20 cellular contexts compared by ENCODE assay signal in genomic region chr5:54540286-54540685, GRCh38. TPM values are rescaled to one million over a fixed set of nuclear protein-coding genes. Genes with fewer than 3 reads are reported as not detected.
DNase-seq lines count a peak whose midpoint lies in the region; ATAC-seq, FAIRE-seq and TF ChIP-seq lines count a peak whose summit lies in the region.
"Had no signal": no experiment of that assay in that cellular context is flagged by ENCODE, and none has a peak within 500 bp of the region (broad histone marks: within the 10 kb centered on the region; RNA-seq: fewer than 3 reads in every experiment).

No MANE protein-coding gene starts in this region.

- no peak for ATAC-seq in A549
- ATAC-seq in central memory CD8-positive, alpha-beta T cell (replicated peaks; ENCODE audit: extremely low read depth, poor library complexity, severe bottlenecking) = no peak
- no peak for ATAC-seq in HG02973 (IDR thresholded peaks at IDR 0.05; ENCODE audit: unreplicated experiment)
- ATAC-seq in HG03280 (IDR thresholded peaks at IDR 0.05; ENCODE audit: unreplicated experiment) = no peak
- ATAC-seq: CD8-positive, alpha-beta T cell had no signal

- H3K23ac ChIP-seq in trophoblast cell (ENCODE audit: low read length) = no peak overlapping the region

- H3K4me3 ChIP-seq in A549 (no peak overlapping the region), Karpas-422 (ENCODE audit: low read length) (no peak overlapping the region), trophoblast cell (ENCODE audit: low read depth, low read length) (no peak overlapping the region)
- H3K4me3 ChIP-seq: BLaER1, GM23248 had no signal

- H3K18ac ChIP-seq in trophoblast cell (ENCODE audit: low read length) = no peak overlapping the region

- no peaks in the 10 kb centered on the region; the same call in 2 of the 3 replicates for H3K4me1 ChIP-seq in A549
- H3K4me1 ChIP-seq in Karpas-422 (ENCODE audit: low read length) = no peaks in the 10 kb centered on the region
- H3K4me1 ChIP-seq in trophoblast cell (ENCODE audit: control insufficient read depth in 1 of 2, insufficient read depth in 2 of 2, low read length in 2 of 2) = peaks cover 0 to 2% of the 10 kb centered on the region in 2 experiments
- H3K4me1 ChIP-seq: BLaER1, Caco-2 had no signal

- peak overlapping the region; percentile 76 for H3K4ac ChIP-seq in trophoblast cell (ENCODE audit: low read depth, low read length)

- no peak overlapping the region for H2BK120ac ChIP-seq in trophoblast cell (ENCODE audit: insufficient read depth, low read length, poor library complexity)

- CTCF ChIA-PET in A549 (lab: Yijun Ruan, JAX) = interaction anchor here (6.1 kb wide), 1 partner anchor 23 kb away, joined by 25 read pairs; the partner anchor contains the start of gene SNX18

- H4K91ac ChIP-seq in trophoblast cell (ENCODE audit: low read depth, low read length) = no peak overlapping the region

- H4K12ac ChIP-seq in trophoblast cell (ENCODE audit: low read depth, low read length) = no peak overlapping the region

- H3K27me3 ChIP-seq in Karpas-422 (ENCODE audit: low read length) = no peaks in the 10 kb centered on the region
- H3K27me3 ChIP-seq in trophoblast cell (ENCODE audit: insufficient read depth, low read length) = no peaks in the 10 kb centered on the region
- H3K27me3 ChIP-seq: BLaER1 had no signal

- H3K4me2 ChIP-seq in A549 = no peak overlapping the region
- H3K4me2 ChIP-seq in Karpas-422 (ENCODE audit: low read depth, low read length, poor library complexity, severe bottlenecking) = no peak overlapping the region
- H3K4me2 ChIP-seq in trophoblast cell (ENCODE audit: low read length) = no peak overlapping the region
- H3K4me2 ChIP-seq: BLaER1 had no signal

- no peak overlapping the region for H2BK5ac ChIP-seq in trophoblast cell (ENCODE audit: low read depth, low read length, poor library complexity)

- H2AFZ ChIP-seq in Karpas-422 (ENCODE audit: low read length) = no peak overlapping the region
- H2AFZ ChIP-seq in trophoblast cell (ENCODE audit: insufficient read depth, low read length, poor library complexity) = no peak overlapping the region
- H2AFZ ChIP-seq: GM23248 had no signal

- H3K4me1 Mint-ChIP-seq in central memory CD8-positive, alpha-beta T cell = peaks cover 72% of the 10 kb centered on the region

- H3K27ac ChIP-seq in A549 (no peak overlapping the region), Karpas-422 (ENCODE audit: low read length) (no peak overlapping the region), trophoblast cell (ENCODE audit: low read depth, low read length) (no peak overlapping the region)
- H3K27ac ChIP-seq: BLaER1, C4-2B, GM23248 had no signal

- H4K8ac ChIP-seq in trophoblast cell (ENCODE audit: low read depth, low read length) = no peak overlapping the region

- peaks cover 20% of the 10 kb centered on the region for H3K36me3 Mint-ChIP-seq in central memory CD8-positive, alpha-beta T cell (ENCODE audit: insufficient read depth)

- no peak overlapping the region for H3K9ac ChIP-seq in Karpas-422 (ENCODE audit: low read length)
- H3K9ac ChIP-seq in trophoblast cell (ENCODE audit: low read length) = no peak overlapping the region
- H3K9ac ChIP-seq: BLaER1, GM23248 had no signal

- no peak for TF ChIP-seq EP300 in A549 (IDR thresholded peaks at IDR 0.05)

- no peaks in the 10 kb centered on the region for H3K79me2 ChIP-seq in Karpas-422 (ENCODE audit: low read length)
- peaks cover 1% of the 10 kb centered on the region for H3K79me2 ChIP-seq in trophoblast cell (ENCODE audit: control insufficient read depth, insufficient read depth, low read length, poor library complexity)

- peak overlapping the region; percentile 35 for H3K27ac Mint-ChIP-seq in central memory CD8-positive, alpha-beta T cell (ENCODE audit: low read depth)
- H3K27ac Mint-ChIP-seq: CD4-positive, CD25-positive, alpha-beta regulatory T cell; CD8-positive, alpha-beta T cell had no signal

- no peak overlapping the region for H3K4me3 Mint-ChIP-seq in central memory CD8-positive, alpha-beta T cell
- H3K4me3 Mint-ChIP-seq: B cell; CD4-positive, CD25-positive, alpha-beta regulatory T cell; CD8-positive, alpha-beta T cell had no signal

- POLR2A ChIA-PET in A549 (lab: Yijun Ruan, JAX) = no interaction called here

- H3K79me1 ChIP-seq in trophoblast cell (ENCODE audit: low read length) = no peaks in the 10 kb centered on the region

- no peak for TF ChIP-seq POLR2A in A549 (IDR thresholded peaks at IDR 0.05; ENCODE audit: low read length)

- no peaks in the 10 kb centered on the region for H4K20me1 ChIP-seq in Karpas-422 (ENCODE audit: insufficient read depth, low read depth, low read length)

- no peaks in the 10 kb centered on the region for H3K36me3 ChIP-seq in Karpas-422 (ENCODE audit: insufficient read depth, low read length)
- H3K36me3 ChIP-seq in trophoblast cell (ENCODE audit: control insufficient read depth in 1 of 2, insufficient read depth in 2 of 2, low read length in 2 of 2) = peaks cover 0 to 2% of the 10 kb centered on the region in 2 experiments

- H3K14ac ChIP-seq in trophoblast cell (ENCODE audit: low read length) = no peak overlapping the region

- DNase-seq in A549 (ENCODE audit: low read depth in 1 of 2, low spot score in 1 of 2) (no peak), Karpas-422 (peak; percentile 21), trophoblast cell (no peak)
- DNase-seq in central memory CD8-positive, alpha-beta T cell (ENCODE audit: low spot score in 2 of 2) = no peak
- DNase-seq: Caco-2; CD4-positive, CD25-positive, alpha-beta regulatory T cell; CD8-positive, alpha-beta T cell; DMS153; DND-41; GM23248; H7; HCEC 1CT had no signal

- FAIRE-seq in A549 (lab: Jason Lieb, UNC) = no peak
- FAIRE-seq: G401.6, GM12892, H1 had no signal

- no peaks in the 10 kb centered on the region for H3K9me2 ChIP-seq in Karpas-422 (replicated peaks; ENCODE audit: insufficient read depth, low read length)

- H3K9me3 Mint-ChIP-seq in central memory CD8-positive, alpha-beta T cell = no peaks in the 10 kb centered on the region
- H3K9me3 Mint-ChIP-seq: CD8-positive, alpha-beta T cell had no signal

- H2AK5ac ChIP-seq in trophoblast cell (ENCODE audit: low read length) = no peak overlapping the region

- H3K27me3 Mint-ChIP-seq in central memory CD8-positive, alpha-beta T cell = no peaks in the 10 kb centered on the region
- H3K27me3 Mint-ChIP-seq: B cell; CD4-positive, CD25-positive, alpha-beta regulatory T cell had no signal

- H3K9me3 ChIP-seq in A549 (no peaks in the 10 kb centered on the region), Karpas-422 (ENCODE audit: low read length) (no peaks in the 10 kb centered on the region), trophoblast cell (ENCODE audit: insufficient read depth, low read depth, low read length) (no peaks in the 10 kb centered on the region)
- H3K9me3 ChIP-seq: Caco-2 had no signal

- TF ChIP-seq RAD21 in A549 (conservative IDR thresholded peaks at IDR 0.05 in 1 of 2, IDR thresholded peaks at IDR 0.05 in 1 of 2) = no peak

- 83% methylated on average over 3 of the region's 3 CpGs for WGBS in A549 (ENCODE audit: missing lambda C conversion rate)
- WGBS in trophoblast cell (ENCODE audit: extremely low coverage, insufficient coverage, insufficient read length) = no CpG with 5 or more reads among the region's 3 CpGs

- no peak overlapping the region for H2BK12ac ChIP-seq in trophoblast cell (ENCODE audit: low read length)

- TF ChIP-seq CTCF in A549 (IDR thresholded peaks at IDR 0.05) = no peak

TF ChIP-seq in A549, 52 proteins besides CTCF, POLR2A, EP300 and RAD21:
- TF ChIP-seq CHD2 (IDR thresholded peaks at IDR 0.05; ENCODE audit: low read length, partially characterized antibody) (no peak), NFE2L2 (conservative IDR thresholded peaks at IDR 0.05; ENCODE audit: low read length) (0 out of 2 replicates have a peak, but pooled peaks have one; percentile 32), HDAC2 (IDR thresholded peaks at IDR 0.05) (no peak)

RNA-seq across cellular contexts. Expression of gene SNX18, which starts 22.7 kb away (rescaled TPM):
- 6.4 and 8.1 TPM in 2 replicates for polyA plus RNA-seq in A549 (2011; rRNA removed)
- polyA plus RNA-seq in A549 (2012; cell fraction: cytosol; rRNA removed) = 6.1 and 7.5 TPM in 2 replicates
- polyA plus RNA-seq in A549 (2012; cell fraction: nucleus; rRNA removed) = 3.6 and 6.4 TPM in 2 replicates
- 6.5 to 7.5 TPM (median 7.1 TPM) in 3 replicates for polyA plus RNA-seq in A549 (2017; fragmentation: RNase III; extraction: RNeasy Plus Mini Kit Qiagen cat#74134 plus additional on column Dnase treatment)
- 7.5 and 8.2 TPM in 2 replicates for polyA minus RNA-seq in A549 (2011; rRNA and poly(A)+ RNA removed)
- 1.7 and 2.9 TPM in 2 replicates for total RNA-seq in Karpas-422 (2014; rRNA removed; shearing (Covaris generic); ENCODE audit: low replicate concordance)
- 13.2 and 13.6 TPM in 2 replicates for polyA plus RNA-seq in trophoblast cell (2013)
